Comparison of ENCODE assay signal across 23 cellular contexts in genomic region chr9:92429866-92430265, GRCh38. TPM values are rescaled to one million over a fixed set of nuclear protein-coding genes. Genes with fewer than 3 reads are reported as not detected.
DNase-seq lines count a peak whose midpoint lies in the region; TF ChIP-seq lines count a peak whose summit lies in the region.
"Had no signal": no experiment of that assay in that cellular context is flagged by ENCODE, and none has a peak within 500 bp of the region (broad histone marks: within the 10 kb centered on the region; RNA-seq: fewer than 3 reads in every experiment).

No MANE protein-coding gene starts in this region.

- H3K9me3 ChIP-seq in BE2C = no peaks in the 10 kb centered on the region
- H3K9me3 ChIP-seq: A549 had no signal

- peaks cover 7% of the 10 kb centered on the region; the same call in 1 of the 2 replicates for H3K4me1 ChIP-seq in BE2C
- H3K4me1 ChIP-seq: A549 had no signal

- H3K27me3 Mint-ChIP-seq in nephron (ENCODE audit: low read depth) = no peaks in the 10 kb centered on the region
- H3K27me3 Mint-ChIP-seq: CD4-positive, alpha-beta memory T cell had no signal

- no peaks in the 10 kb centered on the region for H3K36me3 ChIP-seq in BE2C

- H3K27me3 ChIP-seq in BE2C = no peaks in the 10 kb centered on the region

- TF ChIP-seq CTCF in nephron (IDR thresholded peaks at IDR 0.05; ENCODE audit: unreplicated experiment in 3 of 3) (no peak), BE2C (IDR thresholded peaks at IDR 0.05; ENCODE audit: low read depth, low read length) (no peak)

- H3K4me1 Mint-ChIP-seq in nephron = peaks cover 51% of the 10 kb centered on the region
- H3K4me1 Mint-ChIP-seq: H9 had no signal

- H3K9me3 Mint-ChIP-seq in nephron = no peaks in the 10 kb centered on the region
- H3K9me3 Mint-ChIP-seq: CD4-positive, alpha-beta memory T cell; H9 had no signal

- H3K36me3 Mint-ChIP-seq in nephron (ENCODE audit: low read depth) = no peaks in the 10 kb centered on the region
- H3K36me3 Mint-ChIP-seq: CD4-positive, alpha-beta memory T cell had no signal

- H3K27ac Mint-ChIP-seq in nephron = peak overlapping the region; percentile 40 to 78 (median 78)
- H3K27ac Mint-ChIP-seq: CD4-positive, alpha-beta memory T cell; H9 had no signal

- no peak overlapping the region for H3K4me3 Mint-ChIP-seq in nephron
- H3K4me3 Mint-ChIP-seq: CD4-positive, alpha-beta memory T cell; H9 had no signal

- DNase-seq in D341Med (ENCODE audit: low spot score) = peak; percentile 67
- DNase-seq in NCI-H524 (lab: John Stamatoyannopoulos, UW) = peak; percentile 94 to 95
- DNase-seq in NCI-H82 treated with DMSO at 0.1 percent for 48 hours (lab: John Stamatoyannopoulos, UW; ENCODE audit: unreplicated experiment) = peak; percentile 58
- DNase-seq in GOT3 (lab: John Stamatoyannopoulos, UW) = no peak
- no peak for DNase-seq in activated CD4-positive, alpha-beta T cell treated with anti-CD3 and anti-CD28 coated beads, Interleukin-2, amount 50 U/mL, for 4 hours
- no peak for DNase-seq in BE2C
- DNase-seq: 8988T; ACHN; AML-193; C1 segment of cervical spinal cord; Calu3; CD4-positive, alpha-beta memory T cell; COR-L47; DMS 273 treated with DMSO at 0.1 percent for 48 hours; DMS79; EL; GDM1; GM23248; H9 had no signal

- H3K4me3 ChIP-seq in BE2C (ENCODE audit: low read depth, low read length) = no peak overlapping the region
- H3K4me3 ChIP-seq: A549, GM12878, GM23248 had no signal

RNA-seq across cellular contexts. Expression of gene OMD, which starts 5.6 kb away (rescaled TPM):
- polyA plus RNA-seq in BE2C (2012; ENCODE audit: insufficient read depth, insufficient read length, low read depth) = not detected
- polyA plus RNA-seq: A549 had no signal

RNA-seq across cellular contexts. Expression of gene OGN, which starts 25.5 kb away (rescaled TPM):
- polyA plus RNA-seq in BE2C (2012; ENCODE audit: insufficient read depth, insufficient read length, low read depth) = not detected
- polyA plus RNA-seq: A549, BJ had no signal

RNA-seq across cellular contexts. Expression of gene ASPN, which starts 52.4 kb away (rescaled TPM):
- polyA plus RNA-seq in BE2C (2012; ENCODE audit: insufficient read depth, insufficient read length, low read depth) = not detected
- polyA plus RNA-seq: A549; CD4-positive, alpha-beta memory T cell had no signal

Comparison
In these comparisons a context has a peak if more than half of its experiments do, and no peak if none do; other contexts are left out.
1. DNase-seq: peak in D341Med (single experiment), NCI-H524 (2 of 2) and NCI-H82 treated with DMSO at 0.1 percent for 48 hours (single experiment); none in GOT3 (single experiment), activated CD4-positive, alpha-beta T cell treated with anti-CD3 and anti-CD28 coated beads, Interleukin-2, amount 50 U/mL, for 4 hours (0 of 2) and BE2C (single experiment).